In genomic region chr5:174044451-174044850, GRCh38 we compare ENCODE assay signal across 35 cellular contexts. TPM values are rescaled to one million over a fixed set of nuclear protein-coding genes. Genes with fewer than 3 reads are reported as not detected.
"Had no signal": no experiment of that assay in that cellular context is flagged by ENCODE, and none has a peak within 500 bp of the region (broad histone marks: within the 10 kb centered on the region; RNA-seq: fewer than 3 reads in every experiment).

No MANE protein-coding gene starts in this region.

- H3K27me3 ChIP-seq: tibial nerve, uterus had no signal

- ATAC-seq: left colon; naive thymus-derived CD4-positive, alpha-beta T cell; natural killer cell treated with Interleukin-12 subunit alpha and Interleukin-12 subunit beta and Interleukin-15 and Interleukin-18, amount 100 ng/mL, for 72 hours; sciatic nerve; stimulated activated memory B cell treated with anti-CD40 and anti-IgM and Interleukin-4, amounts not matched to agents 10 μg/mL and 1 μg/mL and 100 μg/mL, for 72 hours had no signal

- H3K27ac ChIP-seq: left lung, lower lobe of right lung, pancreas, prostate gland, tibial nerve, uterus had no signal

- H3K27ac Mint-ChIP-seq: immature natural killer cell; naive thymus-derived CD4-positive, alpha-beta T cell; natural killer cell treated with Interleukin-12 subunit alpha and Interleukin-12 subunit beta and Interleukin-15 and Interleukin-18, amount 100 ng/mL, for 72 hours; stimulated activated memory B cell treated with anti-CD40 and anti-IgM and Interleukin-4, amounts not matched to agents 10 μg/mL and 1 μg/mL and 100 μg/mL, for 72 hours; stimulated activated naive CD8-positive, alpha-beta T cell treated with anti-CD3 and anti-CD28 coated beads, Interleukin-15, amount 100 ng/mL, for 72 hours; type B pancreatic cell had no signal

- H3K4me1 Mint-ChIP-seq: immature natural killer cell; naive thymus-derived CD4-positive, alpha-beta T cell; neural crest cell; stimulated activated memory B cell treated with anti-CD40 and anti-IgM and Interleukin-4, amounts not matched to agents 10 μg/mL and 1 μg/mL and 100 μg/mL, for 72 hours; stimulated activated naive CD8-positive, alpha-beta T cell treated with anti-CD3 and anti-CD28 coated beads, Interleukin-15, amount 100 ng/mL, for 72 hours had no signal

- H3K4me1 ChIP-seq: left lung, lower lobe of right lung, pancreas, prostate gland, tibial nerve, uterus had no signal

- H3K9me3 ChIP-seq: left lung, lower lobe of right lung, pancreas, prostate gland, tibial nerve, uterus had no signal

- H3K4me3 ChIP-seq: left lung, lower lobe of right lung, pancreas, prostate gland, tibial nerve, uterus had no signal

- H3K9me3 Mint-ChIP-seq: immature natural killer cell; natural killer cell treated with Interleukin-12 subunit alpha and Interleukin-12 subunit beta and Interleukin-15 and Interleukin-18, amount 100 ng/mL, for 72 hours; neural crest cell; stimulated activated memory B cell treated with anti-CD40 and anti-IgM and Interleukin-4, amounts not matched to agents 10 μg/mL and 1 μg/mL and 100 μg/mL, for 72 hours; stimulated activated naive CD8-positive, alpha-beta T cell treated with anti-CD3 and anti-CD28 coated beads, Interleukin-15, amount 100 ng/mL, for 72 hours; type B pancreatic cell had no signal

- FAIRE-seq: islet of Langerhans, kidney, pancreas, small intestine had no signal

- H3K4me3 Mint-ChIP-seq: immature natural killer cell; naive thymus-derived CD4-positive, alpha-beta T cell; natural killer cell treated with Interleukin-12 subunit alpha and Interleukin-12 subunit beta and Interleukin-15 and Interleukin-18, amount 100 ng/mL, for 72 hours; neural crest cell; stimulated activated memory B cell treated with anti-CD40 and anti-IgM and Interleukin-4, amounts not matched to agents 10 μg/mL and 1 μg/mL and 100 μg/mL, for 72 hours; stimulated activated naive CD8-positive, alpha-beta T cell treated with anti-CD3 and anti-CD28 coated beads, Interleukin-15, amount 100 ng/mL, for 72 hours; type B pancreatic cell had no signal

- H3K36me3 Mint-ChIP-seq: immature natural killer cell; naive thymus-derived CD4-positive, alpha-beta T cell; natural killer cell treated with Interleukin-12 subunit alpha and Interleukin-12 subunit beta and Interleukin-15 and Interleukin-18, amount 100 ng/mL, for 72 hours; stimulated activated memory B cell treated with anti-CD40 and anti-IgM and Interleukin-4, amounts not matched to agents 10 μg/mL and 1 μg/mL and 100 μg/mL, for 72 hours; type B pancreatic cell had no signal

- DNase-seq: hypothalamus; immature natural killer cell; kidney; left colon; left lung; lower lobe of right lung; mammary epithelial cell; mesenchymal stem cell; naive thymus-derived CD4-positive, alpha-beta T cell; nucleus accumbens; pancreas; posterior cingulate gyrus; retina; right cardiac atrium; small intestine; stimulated activated CD4-positive, alpha-beta T cell treated with anti-CD3 and anti-CD28 coated beads, Interleukin-1b, Interleukin-23, amount 100 ng/mL, for 48 hours; stimulated activated CD4-positive, alpha-beta T cell treated with anti-CD3 and anti-CD28 coated beads, Interleukin-2, amount 100 ng/mL, for 48 hours; stimulated activated CD4-positive, alpha-beta T cell treated with anti-CD3 and anti-CD28 coated beads, Interleukin-4, amount 100 ng/mL, for 4 hours; stimulated activated CD8-positive, alpha-beta memory T cell treated with anti-CD3 and anti-CD28 coated beads, Interleukin-4, amount 100 ng/mL, for 48 hours; stimulated activated naive CD4-positive, alpha-beta T cell treated with Interleukin-2 at 50 U/mL for 16 hours; stimulated activated naive CD8-positive, alpha-beta T cell treated with anti-CD3 and anti-CD28 coated beads, Interleukin-15, amount 100 ng/mL, for 72 hours; substantia nigra; uterus had no signal

- H3K36me3 ChIP-seq: left lung, lower lobe of right lung, pancreas, prostate gland, tibial nerve, uterus had no signal

RNA-seq across cellular contexts. Expression of gene NSG2, which starts 1.1 kb away (rescaled TPM):
- total RNA-seq: kidney; lower lobe of right lung; mammary epithelial cell; naive thymus-derived CD4-positive, alpha-beta T cell; natural killer cell treated with Interleukin-12 subunit alpha and Interleukin-12 subunit beta and Interleukin-15 and Interleukin-18, amount 100 ng/mL, for 72 hours; osteoblast; sciatic nerve; tibial nerve; ureter had no signal
- polyA plus RNA-seq: immature natural killer cell; liver; mammary epithelial cell; naive thymus-derived CD4-positive, alpha-beta T cell had no signal

RNA-seq across cellular contexts. Expression of gene C5orf47, which starts 55.5 kb away (rescaled TPM):
- total RNA-seq: kidney; left colon; lower lobe of right lung; mammary epithelial cell; mucosa of gallbladder; naive thymus-derived CD4-positive, alpha-beta T cell; natural killer cell treated with Interleukin-12 subunit alpha and Interleukin-12 subunit beta and Interleukin-15 and Interleukin-18, amount 100 ng/mL, for 72 hours; neural crest cell; osteoblast; sciatic nerve; tibial nerve; ureter had no signal
- polyA plus RNA-seq: immature natural killer cell; liver; mammary epithelial cell; naive thymus-derived CD4-positive, alpha-beta T cell; small intestine had no signal
